1 cellular context compared by ENCODE assay signal in genomic region chr2:231387904-231388724, GRCh38.
TF ChIP-seq lines count a peak whose summit lies in the region.

No MANE protein-coding gene starts in this region.

TF ChIP-seq in HepG2, 621 proteins besides CTCF, POLR2A, EP300 and RAD21 (continued from another document and continues in another):
- TF ChIP-seq GMEB1 (CRISPR knock-in tag; IDR thresholded peaks at IDR 0.05; ENCODE audit: borderline replicate concordance), result peak; percentile 43; the same call in 1 of the 2 replicates
- TF ChIP-seq MAFK (conservative IDR thresholded peaks at IDR 0.05 in 1 of 2, IDR thresholded peaks at IDR 0.05 in 1 of 2; ENCODE audit: low read length in 2 of 2), result no peak
- TF ChIP-seq CEBPZ (IDR thresholded peaks at IDR 0.05; ENCODE audit: low read length), result no peak
- TF ChIP-seq ZNF276 (CRISPR knock-in tag; IDR thresholded peaks at IDR 0.05; ENCODE audit: low read depth), result no peak
- no peak for TF ChIP-seq ZNF574 (CRISPR knock-in tag; IDR thresholded peaks at IDR 0.05)
- no peak for TF ChIP-seq FOXK2 (IDR thresholded peaks at IDR 0.05)
- TF ChIP-seq SP5 (CRISPR knock-in tag; IDR thresholded peaks at IDR 0.05; ENCODE audit: borderline replicate concordance, low read depth), result no peak; the same call in 1 of the 2 replicates
- no peak for TF ChIP-seq LRRFIP1 (CRISPR knock-in tag; conservative IDR thresholded peaks at IDR 0.05)
- 0 out of 2 replicates have a peak, but pooled peaks have one; percentile 45 for TF ChIP-seq MXD3 (CRISPR knock-in tag; IDR thresholded peaks at IDR 0.05)
- 0 out of 2 replicates have a peak, but pooled peaks have one; percentile 62 for TF ChIP-seq ZNF343 (CRISPR knock-in tag; IDR thresholded peaks at IDR 0.05)
- TF ChIP-seq NFRKB (IDR thresholded peaks at IDR 0.05), result no peak
- TF ChIP-seq ZSCAN12 (CRISPR knock-in tag; IDR thresholded peaks at IDR 0.05), result no peak
- TF ChIP-seq RBM39 (IDR thresholded peaks at IDR 0.05; ENCODE audit: low read depth, low read length, poor library complexity, severe bottlenecking), result peak; percentile 19
- TF ChIP-seq REPIN1 (CRISPR knock-in tag; IDR thresholded peaks at IDR 0.05; ENCODE audit: borderline replicate concordance, low read depth), result no peak
- TF ChIP-seq ZFP36L2 (CRISPR knock-in tag; IDR thresholded peaks at IDR 0.05), result no peak
- TF ChIP-seq GABPB1 (CRISPR knock-in tag; IDR thresholded peaks at IDR 0.05), result peak; percentile 51; the same call in 1 of the 2 replicates
- 0 out of 2 replicates have a peak, but pooled peaks have one; percentile 29 for TF ChIP-seq KDM3A (CRISPR knock-in tag; IDR thresholded peaks at IDR 0.05; ENCODE audit: low read depth)
- no peak for TF ChIP-seq NCOA1 (CRISPR knock-in tag; IDR thresholded peaks at IDR 0.05)
- 0 out of 2 replicates have a peak, but pooled peaks have one; percentile 36 for TF ChIP-seq ZNF816 (CRISPR knock-in tag; IDR thresholded peaks at IDR 0.05; ENCODE audit: borderline replicate concordance)
- no peak for TF ChIP-seq RNF219 (CRISPR knock-in tag; IDR thresholded peaks at IDR 0.05)
- TF ChIP-seq ZNF691 (CRISPR knock-in tag; IDR thresholded peaks at IDR 0.05; ENCODE audit: borderline replicate concordance, low read depth), result peak; percentile 30; the same call in 1 of the 2 replicates
- TF ChIP-seq ZNF746 (CRISPR knock-in tag; IDR thresholded peaks at IDR 0.05), result no peak
- no peak for TF ChIP-seq PCBP2 (optimal IDR thresholded peaks at IDR 0.05; ENCODE audit: low read depth, low read length, poor library complexity, severe bottlenecking)
- TF ChIP-seq TSC22D2 (CRISPR knock-in tag; IDR thresholded peaks at IDR 0.05; ENCODE audit: borderline replicate concordance), result no peak
- no peak for TF ChIP-seq ZNF253 (CRISPR knock-in tag; IDR thresholded peaks at IDR 0.05; ENCODE audit: borderline replicate concordance)
- TF ChIP-seq ZNF335 (CRISPR knock-in tag; IDR thresholded peaks at IDR 0.05), result no peak
- no peak for TF ChIP-seq NFYC (CRISPR knock-in tag; IDR thresholded peaks at IDR 0.05)
- TF ChIP-seq FOXP4 (CRISPR knock-in tag; IDR thresholded peaks at IDR 0.05), result no peak
- TF ChIP-seq SNAPC5 (CRISPR knock-in tag; IDR thresholded peaks at IDR 0.05; ENCODE audit: borderline replicate concordance), result no peak
- no peak for TF ChIP-seq THAP11 (CRISPR knock-in tag; IDR thresholded peaks at IDR 0.05)
- no peak for TF ChIP-seq SUZ12 (IDR thresholded peaks at IDR 0.05; ENCODE audit: low read depth, low read length)
- no peak for TF ChIP-seq ZNF501 (CRISPR knock-in tag; IDR thresholded peaks at IDR 0.05)
- TF ChIP-seq GZF1 (CRISPR knock-in tag; IDR thresholded peaks at IDR 0.05), result no peak
- TF ChIP-seq ARID5B (CRISPR knock-in tag; IDR thresholded peaks at IDR 0.05), result peak; percentile 45; the same call in 1 of the 2 replicates
- no peak for TF ChIP-seq JUN (CRISPR knock-in tag; IDR thresholded peaks at IDR 0.05)
